In genomic region chr1:196608401-196609113, GRCh38 we compare ENCODE assay signal across 8 cellular contexts. TPM values are rescaled to one million over a fixed set of nuclear protein-coding genes. Genes with fewer than 3 reads are reported as not detected.
A peak's percentile ranks its signal among the peaks of the same experiment; 100 is the strongest.
DNase-seq lines count a peak whose midpoint lies in the region; ATAC-seq, FAIRE-seq and TF ChIP-seq lines count a peak whose summit lies in the region.

Gene KCNT2 (minus strand): TSS chr1:196608440. CDS start chr1:196608309, 131 bp downstream.

- POLR2A ChIA-PET in GM10248 (lab: Yijun Ruan, JAX), result no interaction called here

- CTCF ChIA-PET in GM10248 (lab: Yijun Ruan, JAX), result interaction anchor here (0.9 to 1.0 kb wide), 2 partner anchors 12 to 53 kb away, joined by 3 to 4 read pairs; no protein-coding TSS in a partner anchor

- H3K9me3 Mint-ChIP-seq in activated T-cell treated with anti-CD3 and anti-CD28 coated beads, Interleukin-2, amount 50 U/mL, for 72 hours, result peaks cover 0 to 4% of the 10 kb centered on the region in 2 donors

- DNase-seq in GM10248 (ENCODE audit: extremely low spot score) (peak; percentile 4), NCI-H1417 treated with DMSO at 0.1 percent for 48 hours (lab: John Stamatoyannopoulos, UW) (peak; percentile 85), head of caudate nucleus (peak in 39 of 42 donors; percentile 8 to 59 (median 25)), non-pigmented ciliary epithelial cell (ENCODE audit: low read depth) (peak; percentile 23), GM19239 (ENCODE audit: insufficient read length, low spot score) (no peak)
- peak; percentile 1 to 3 for DNase-seq in activated T-cell treated with anti-CD3 and anti-CD28 coated beads, Interleukin-2, amount 50 U/mL, for 72 hours

- TF ChIP-seq CTCF in GM10248 (IDR thresholded peaks at IDR 0.05; ENCODE audit: control extremely low read depth, extremely low read depth, low read depth, missing control alignments), result no peak

- intact Hi-C loops in head of caudate nucleus (cut with DNase I), result no loop called here

- H3K4me3 Mint-ChIP-seq in activated T-cell treated with anti-CD3 and anti-CD28 coated beads, Interleukin-2, amount 50 U/mL, for 72 hours, result peak within 1 kb of the TSS; percentile 69

- peaks cover 0 to 3% of the 10 kb centered on the region in 2 donors for H3K36me3 Mint-ChIP-seq in activated T-cell treated with anti-CD3 and anti-CD28 coated beads, Interleukin-2, amount 50 U/mL, for 72 hours (ENCODE audit: insufficient read depth in 2 of 2)

- ATAC-seq in activated T-cell treated with anti-CD3 and anti-CD28 coated beads, Interleukin-2, amount 50 U/mL, for 72 hours (replicated peaks in 1 of 2), result peak; percentile 37 to 62
- no peak for ATAC-seq in GM19324 (IDR thresholded peaks at IDR 0.05; ENCODE audit: low FRiP score, unreplicated experiment)
- no peak for ATAC-seq in GM18870 (IDR thresholded peaks at IDR 0.05; ENCODE audit: unreplicated experiment)

- H3K27ac Mint-ChIP-seq in activated T-cell treated with anti-CD3 and anti-CD28 coated beads, Interleukin-2, amount 50 U/mL, for 72 hours, result no peak within 1 kb of the TSS

- H3K4me1 Mint-ChIP-seq in activated T-cell treated with anti-CD3 and anti-CD28 coated beads, Interleukin-2, amount 50 U/mL, for 72 hours (ENCODE audit: low read depth), result peaks cover 8% of the 10 kb centered on the region

- no peak for FAIRE-seq in GM19239 (lab: Jason Lieb, UNC)

- H3K27me3 Mint-ChIP-seq in activated T-cell treated with anti-CD3 and anti-CD28 coated beads, Interleukin-2, amount 50 U/mL, for 72 hours (ENCODE audit: low read depth), result peaks cover 32% of the 10 kb centered on the region

RNA-seq across cellular contexts. Expression of gene KCNT2, which starts in this region (rescaled TPM):
- total RNA-seq in activated T-cell treated with anti-CD3 and anti-CD28 coated beads, Interleukin-2, amount 50 U/mL, for 72 hours, result not detected

Comparison
In these comparisons a context has a peak if more than half of its experiments do, and no peak if none do; other contexts are left out.
1. Peak in DNase-seq and ATAC-seq in activated T-cell treated with anti-CD3 and anti-CD28 coated beads, Interleukin-2, amount 50 U/mL, for 72 hours; RNA of the gene not detected or under 1 TPM.